ENCODE assay signal across 9 cellular contexts in genomic region chr1:229270547-229271447, GRCh38. TPM values are rescaled to one million over a fixed set of nuclear protein-coding genes. Genes with fewer than 3 reads are reported as not detected.
A peak's percentile ranks its signal among the peaks of the same experiment; 100 is the strongest.
DNase-seq lines count a peak whose midpoint lies in the region; ATAC-seq, FAIRE-seq and TF ChIP-seq lines count a peak whose summit lies in the region.
"Had no signal": no experiment of that assay in that cellular context is flagged by ENCODE, and none has a peak within 500 bp of the region (broad histone marks: within the 10 kb centered on the region; RNA-seq: fewer than 3 reads in every experiment).

A gene with protein sequence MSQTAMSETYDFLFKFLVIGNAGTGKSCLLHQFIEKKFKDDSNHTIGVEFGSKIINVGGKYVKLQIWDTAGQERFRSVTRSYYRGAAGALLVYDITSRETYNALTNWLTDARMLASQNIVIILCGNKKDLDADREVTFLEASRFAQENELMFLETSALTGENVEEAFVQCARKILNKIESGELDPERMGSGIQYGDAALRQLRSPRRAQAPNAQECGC (plus strand): TSS chr1:229271111. CDS start chr1:229271340, 229 bp downstream.

- peak within 1 kb of the TSS; percentile 45 for H3K4me3 ChIP-seq in NT2/D1 (ENCODE audit: insufficient read length, low read depth)
- H3K4me3 ChIP-seq in endothelial cell of umbilical vein (replicated peaks in 1 of 3; ENCODE audit: insufficient read depth in 1 of 3, low read depth in 1 of 3, low read length in 3 of 3): peak within 1 kb of the TSS; percentile 57 to 93 (median 85)

- intact Hi-C loops in endothelial cell of umbilical vein (cut with micrococcal nuclease): loop anchor here (1.0 to 5.0 kb wide), 2 partner anchors 72 to 237 kb away; partner anchors contain the start of gene NUP133

- peaks cover 39% of the 10 kb centered on the region for H3K79me2 ChIP-seq in endothelial cell of umbilical vein (ENCODE audit: control insufficient read depth, insufficient read depth, low read length)

- H3K9me1 ChIP-seq in endothelial cell of umbilical vein (replicated peaks; ENCODE audit: control insufficient read depth, extremely low read depth, insufficient read depth, low read length): no peaks in the 10 kb centered on the region

- FAIRE-seq in endothelial cell of umbilical vein (lab: Jason Lieb, UNC): peak; percentile 47
- FAIRE-seq: endometrium had no signal

- BruUV-seq in endothelial cell of umbilical vein (replicated peaks; lab: Mats Ljungman, UMichigan): no TSS peak

- DNase-seq in NT2/D1 (ENCODE audit: low read depth, low spot score) (peak; percentile 71), activated T-cell treated with anti-CD3 and anti-CD28 coated beads for 1 hour (ENCODE audit: low read depth) (peak; percentile 71), endothelial cell of umbilical vein (ENCODE audit: low read depth, low spot score) (peak; percentile 89), middle frontal gyrus (ENCODE audit: extremely low spot score, low spot score) (peak; percentile 76)
- DNase-seq in stimulated activated CD8-positive, alpha-beta memory T cell treated with anti-CD3 and anti-CD28 coated beads, Interleukin-2, amount 100 ng/mL, for 1 hour (ENCODE audit: low read depth in 2 of 2): peak; percentile 56 to 57

- dilution Hi-C loops in endothelial cell of umbilical vein (cut with MboI; ENCODE audit: extremely low pct_ligation_motif_present, low sequenced_read_pairs): no loop called here

- H3K9me3 ChIP-seq in NT2/D1 (ENCODE audit: insufficient read depth, low read length) (peaks cover 12% of the 10 kb centered on the region; the same call in 1 of the 2 replicates), endothelial cell of umbilical vein (replicated peaks; ENCODE audit: control insufficient read depth, insufficient read depth, low read length) (no peaks in the 10 kb centered on the region)

- peak within 1 kb of the TSS; percentile 83 for H2AFZ ChIP-seq in endothelial cell of umbilical vein (ENCODE audit: low read depth, low read length)

- H3K9ac ChIP-seq in NT2/D1 (ENCODE audit: insufficient read length, low read depth) (peak within 1 kb of the TSS; percentile 72), endothelial cell of umbilical vein (replicated peaks; ENCODE audit: extremely low read depth, insufficient read depth, low read length) (peak within 1 kb of the TSS; percentile 50)

- H3K27me3 ChIP-seq in NT2/D1 (ENCODE audit: insufficient read depth, insufficient read length): no peaks in the 10 kb centered on the region
- no peaks in the 10 kb centered on the region for H3K27me3 ChIP-seq in endothelial cell of umbilical vein (ENCODE audit: control insufficient read depth in 2 of 2, insufficient read depth in 2 of 2, low read length in 2 of 2)

- CTCF ChIA-PET in endothelial cell of umbilical vein (lab: Charles Lee): interaction anchor here (1.0 to 3.5 kb wide), 6 partner anchors 12 to 288 kb away, joined by 3 to 14 read pairs (median 4); partner anchors contain the start of genes ABCB10, CCSAP and NUP133

- TF ChIP-seq CTCF in C4-2B (conservative IDR thresholded peaks at IDR 0.05) (no peak), endothelial cell of umbilical vein (IDR thresholded peaks at IDR 0.05; ENCODE audit: extremely low read depth in 1 of 2, insufficient read depth in 1 of 2, low read depth in 1 of 2, low read length in 2 of 2) (no peak)

- peak within 1 kb of the TSS; percentile 82 for H3K4me2 ChIP-seq in endothelial cell of umbilical vein (ENCODE audit: insufficient read depth, low read length)

- H3K4me1 ChIP-seq in NT2/D1 (ENCODE audit: insufficient read depth, insufficient read length) (peaks cover 4% of the 10 kb centered on the region), endothelial cell of umbilical vein (ENCODE audit: control insufficient read depth, extremely low read depth, insufficient read depth, low read length) (peaks cover 10% of the 10 kb centered on the region)

- no peaks in the 10 kb centered on the region for H4K20me1 ChIP-seq in endothelial cell of umbilical vein (replicated peaks; ENCODE audit: control insufficient read depth, extremely low read depth, insufficient read depth, low read length)

- H3K36me3 ChIP-seq in NT2/D1 (ENCODE audit: insufficient read depth, insufficient read length, low read length): no peaks in the 10 kb centered on the region
- H3K36me3 ChIP-seq in endothelial cell of umbilical vein (ENCODE audit: control insufficient read depth in 2 of 2, extremely low read depth in 1 of 2, insufficient read depth in 2 of 2, low read length in 2 of 2): no peaks in the 10 kb centered on the region

- ATAC-seq in GM19351 (IDR thresholded peaks at IDR 0.05; ENCODE audit: unreplicated experiment): peak; percentile 90
- ATAC-seq in HG03469 (IDR thresholded peaks at IDR 0.05; ENCODE audit: unreplicated experiment): peak; percentile 71

- H3K27ac ChIP-seq in C4-2B: peak within 1 kb of the TSS; percentile 96
- no peak within 1 kb of the TSS for H3K27ac ChIP-seq in endothelial cell of umbilical vein (ENCODE audit: insufficient read depth, low read depth, low read length)

- POLR2A ChIA-PET in endothelial cell of umbilical vein (lab: Charles Lee): no interaction called here

- peak; percentile 76 for TF ChIP-seq POLR2A in endothelial cell of umbilical vein (IDR thresholded peaks at IDR 0.05; ENCODE audit: low read depth, low read length)

TF ChIP-seq in endothelial cell of umbilical vein, 7 proteins besides CTCF, POLR2A, EP300 and RAD21:
- no peak for TF ChIP-seq FOS (IDR thresholded peaks at IDR 0.05; ENCODE audit: borderline replicate concordance, insufficient read depth, low read length)
- peak; percentile 93 for TF ChIP-seq MAX (IDR thresholded peaks at IDR 0.05; ENCODE audit: insufficient read depth, insufficient read length)
- TF ChIP-seq GATA2 (IDR thresholded peaks at IDR 0.05; ENCODE audit: insufficient read depth, insufficient read length, low read depth, low read length): no peak
- TF ChIP-seq MYC (IDR thresholded peaks at IDR 0.05; ENCODE audit: low read depth, low read length): peak; percentile 40
- peak; percentile 69 for TF ChIP-seq POLR2AphosphoS5 (IDR thresholded peaks at IDR 0.05; ENCODE audit: insufficient read depth, low read depth, low read length)

RNA-seq across cellular contexts. Expression of the gene that starts here (rescaled TPM):
- 43.2 and 52.9 TPM in 2 replicates for total RNA-seq in endothelial cell of umbilical vein
- 9.8 and 14.8 TPM in 2 replicates for polyA plus RNA-seq in endothelial cell of umbilical vein
- polyA plus RNA-seq in endothelial cell of umbilical vein (2011; cell fraction: cytosol; rRNA removed): 24.2 and 29.2 TPM in 2 replicates
- polyA plus RNA-seq in endothelial cell of umbilical vein (2011; cell fraction: nucleus; rRNA removed): 8.6 and 10.7 TPM in 2 replicates
- polyA plus RNA-seq in endothelial cell of umbilical vein (2012): 31.1 and 33.3 TPM in 2 replicates
- 5.0 and 8.6 TPM in 2 replicates for polyA minus RNA-seq in endothelial cell of umbilical vein
- 5.0 TPM for polyA minus RNA-seq in endothelial cell of umbilical vein (2011; cell fraction: cytosol; rRNA and poly(A)+ RNA removed)
- polyA minus RNA-seq in endothelial cell of umbilical vein (2011; cell fraction: nucleus; rRNA and poly(A)+ RNA removed): 6.4 and 6.9 TPM in 2 replicates
